Comparison of ENCODE assay signal across 8 cellular contexts in genomic region chr17:16491131-16491702, GRCh38. TPM values are rescaled to one million over a fixed set of nuclear protein-coding genes. Genes with fewer than 3 reads are reported as not detected.
DNase-seq lines count a peak whose midpoint lies in the region; TF ChIP-seq lines count a peak whose summit lies in the region.

No MANE protein-coding gene starts in this region.

- DNase-seq in GM06990 (ENCODE audit: extremely low read depth, insufficient read length): no peak
- DNase-seq in neural crest cell (ENCODE audit: low read depth, low spot score): no peak
- DNase-seq in ACHN: no peak
- no peak for DNase-seq in HuH-7.5 (ENCODE audit: low spot score)
- no peak for DNase-seq in cortex of kidney (lab: John Stamatoyannopoulos, UW)
- DNase-seq in DMS79 (lab: John Stamatoyannopoulos, UW): no peak

- H3K27me3 ChIP-seq in GM06990 (replicated peaks; ENCODE audit: control insufficient read depth, insufficient read depth, low read length): peaks cover 4% of the 10 kb centered on the region
- H3K27me3 ChIP-seq in OCI-LY1 (ENCODE audit: insufficient read depth, low read length): peaks cover 3% of the 10 kb centered on the region; the same call in 1 of the 2 replicates
- peaks cover 34% of the 10 kb centered on the region for H3K27me3 ChIP-seq in ectodermal cell (ENCODE audit: control insufficient read depth, insufficient read depth, low read length, poor library complexity, severe bottlenecking)

- no peak overlapping the region for H3K27ac ChIP-seq in OCI-LY1 (ENCODE audit: low read depth, low read length, poor library complexity, severe bottlenecking)
- no peak overlapping the region for H3K27ac ChIP-seq in ectodermal cell (ENCODE audit: insufficient read depth, low read depth, low read length, poor library complexity, severe bottlenecking)

- no peaks in the 10 kb centered on the region for H3K9me3 Mint-ChIP-seq in neural crest cell

- H3K9me3 ChIP-seq in OCI-LY1 (ENCODE audit: low read length) (no peaks in the 10 kb centered on the region), ectodermal cell (ENCODE audit: control insufficient read depth, low read length) (no peaks in the 10 kb centered on the region)

- H3K27me3 Mint-ChIP-seq in neural crest cell (ENCODE audit: low read depth): peaks cover 34% of the 10 kb centered on the region

- H2AFZ ChIP-seq in OCI-LY1 (ENCODE audit: low read length): no peak overlapping the region

- no peaks in the 10 kb centered on the region for H4K20me1 ChIP-seq in OCI-LY1 (ENCODE audit: insufficient read depth, low read length)

- in situ Hi-C loops in ACHN (cut with HindIII; ENCODE audit: low pct_ligation_motif_present, low pct_unique_long_range_greater_than_20kb, low sequenced_read_pairs): no loop called here

- H3K9me2 ChIP-seq in OCI-LY1 (ENCODE audit: low read depth, low read length): no peaks in the 10 kb centered on the region

- H3K4me3 ChIP-seq in GM06990 (replicated peaks; ENCODE audit: low read depth, low read length) (peak overlapping the region; percentile 33; the same call in 1 of the 2 replicates), OCI-LY1 (ENCODE audit: low read depth, low read length, poor library complexity, severe bottlenecking) (peak overlapping the region; percentile 55), ectodermal cell (ENCODE audit: insufficient read depth, low read depth, low read length) (peak overlapping the region; percentile 47)

- no peak overlapping the region for H3K27ac Mint-ChIP-seq in neural crest cell (ENCODE audit: unreplicated experiment)

- H3K36me3 Mint-ChIP-seq in neural crest cell (ENCODE audit: low read depth): no peaks in the 10 kb centered on the region

- H3K36me3 ChIP-seq in GM06990 (ENCODE audit: control insufficient read depth, insufficient read depth, low read length) (no peaks in the 10 kb centered on the region), OCI-LY1 (ENCODE audit: insufficient read depth, low read length) (no peaks in the 10 kb centered on the region), ectodermal cell (ENCODE audit: control insufficient read depth, insufficient read depth, low read length) (no peaks in the 10 kb centered on the region)

- no peak for TF ChIP-seq CTCF in GM06990 (IDR thresholded peaks at IDR 0.05; ENCODE audit: insufficient read depth, low read length, poor library complexity, severe bottlenecking)
- TF ChIP-seq CTCF in OCI-LY1 (IDR thresholded peaks at IDR 0.05; ENCODE audit: low read length): no peak
- no peak for TF ChIP-seq CTCF in neural crest cell (conservative IDR thresholded peaks at IDR 0.05)

- no peak overlapping the region; the same call in 1 of the 2 replicates for H3K9ac ChIP-seq in OCI-LY1 (ENCODE audit: low read length)

- no peaks in the 10 kb centered on the region for H3K79me2 ChIP-seq in OCI-LY1 (ENCODE audit: insufficient read depth, low read length)

- H3K4me1 Mint-ChIP-seq in neural crest cell: peaks cover 42% of the 10 kb centered on the region

- WGBS in ectodermal cell, 2 experiments: 8% methylated on average over 28 of the region's 28 CpGs

- H3K4me3 Mint-ChIP-seq in neural crest cell: peak overlapping the region; percentile 74

- H3F3A ChIP-seq in OCI-LY1 (ENCODE audit: insufficient read depth, low read length): no peaks in the 10 kb centered on the region

- peak overlapping the region; percentile 68 for H3K4me2 ChIP-seq in OCI-LY1 (ENCODE audit: low read length)

- H3K4me1 ChIP-seq in OCI-LY1 (ENCODE audit: insufficient read depth, low read length, severe bottlenecking) (peaks cover 6% of the 10 kb centered on the region), ectodermal cell (ENCODE audit: control insufficient read depth, insufficient read depth, low read length) (peaks cover 27% of the 10 kb centered on the region)

RNA-seq across cellular contexts. Expression of gene LRRC75A, which starts 0.8 kb away (rescaled TPM):
- polyA plus RNA-seq in ectodermal cell (2013, experiment 1 of 4): 5.4 TPM
- polyA plus RNA-seq in ectodermal cell (2013, experiment 2 of 4): 5.7 TPM
- polyA plus RNA-seq in ectodermal cell (2013, experiment 3 of 4): 4.1 TPM
- polyA plus RNA-seq in ectodermal cell (2013, experiment 4 of 4): 4.5 TPM
- total RNA-seq in neural crest cell: 5.6 and 7.2 TPM in 2 replicates
